In the genomic region with DNA sequence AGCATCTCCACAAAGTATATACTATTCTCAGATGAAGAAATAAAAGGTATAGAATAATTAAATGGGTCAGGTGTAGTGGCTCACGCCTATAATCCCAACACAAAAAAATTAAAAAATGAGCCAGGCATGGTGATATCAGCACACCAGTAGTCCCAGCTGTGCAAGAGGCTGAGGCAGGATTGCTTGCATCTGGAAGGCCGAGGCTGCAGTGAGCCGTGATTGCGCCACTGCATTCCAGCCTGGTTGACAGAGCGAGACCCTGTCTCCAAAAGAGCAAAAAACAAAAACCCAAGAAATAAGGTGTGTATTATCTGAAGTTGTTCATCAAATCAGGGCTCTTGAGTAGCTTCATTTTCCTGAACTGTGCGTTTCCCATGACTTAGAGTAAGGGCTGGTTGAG, we compare ENCODE assay signal across 15 cellular contexts.
"Had no signal": no experiment of that assay in that cellular context is flagged by ENCODE, and none has a peak within 500 bp of the region (broad histone marks: within the 10 kb centered on the region; RNA-seq: fewer than 3 reads in every experiment).

No MANE protein-coding gene starts in this region.

- DNase-seq: activated CD4-positive, alpha-beta T cell treated with anti-CD3 and anti-CD28 coated beads for 36 hours; activated CD8-positive, alpha-beta memory T cell treated with anti-CD3 and anti-CD28 coated beads, Interleukin-2, amount 50 U/mL, for 48 hours; activated CD8-positive, alpha-beta T cell treated with anti-CD3 and anti-CD28 coated beads for 36 hours; activated naive CD4-positive, alpha-beta T cell treated with Interleukin-2 at 50 U/mL for 16 hours; activated naive CD8-positive, alpha-beta T cell treated with anti-CD3 and anti-CD28 coated beads, Interleukin-2, amount 50 U/mL, for 24 hours; gastrocnemius medialis; kidney; retina; T1000; WERI-Rb-1 had no signal

- H3K4me1 ChIP-seq: gastrocnemius medialis, vagina had no signal

- H3K36me3 Mint-ChIP-seq: mesothelial cell of epicardium had no signal

- H3K36me3 ChIP-seq: gastrocnemius medialis, neutrophil, vagina, WERI-Rb-1 had no signal

- ATAC-seq: activated CD4-positive, alpha-beta T cell treated with anti-CD3 and anti-CD28 coated beads for 36 hours; activated CD8-positive, alpha-beta T cell treated with anti-CD3 and anti-CD28 coated beads for 36 hours; activated naive CD8-positive, alpha-beta T cell treated with anti-CD3 and anti-CD28 coated beads, Interleukin-2, amount 50 U/mL, for 24 hours; gastrocnemius medialis had no signal

- H3K27ac Mint-ChIP-seq: activated CD4-positive, alpha-beta T cell treated with anti-CD3 and anti-CD28 coated beads for 36 hours; activated CD8-positive, alpha-beta T cell treated with anti-CD3 and anti-CD28 coated beads for 36 hours; activated naive CD8-positive, alpha-beta T cell treated with anti-CD3 and anti-CD28 coated beads, Interleukin-2, amount 50 U/mL, for 24 hours; mesothelial cell of epicardium had no signal

- H3K4me3 Mint-ChIP-seq: activated CD4-positive, alpha-beta T cell treated with anti-CD3 and anti-CD28 coated beads for 36 hours; activated CD8-positive, alpha-beta T cell treated with anti-CD3 and anti-CD28 coated beads for 36 hours; activated naive CD8-positive, alpha-beta T cell treated with anti-CD3 and anti-CD28 coated beads, Interleukin-2, amount 50 U/mL, for 24 hours; central memory CD8-positive, alpha-beta T cell; mesothelial cell of epicardium had no signal

- H3K4me3 ChIP-seq: gastrocnemius medialis, skin epidermis, vagina had no signal

- H3K9me3 Mint-ChIP-seq: activated CD8-positive, alpha-beta T cell treated with anti-CD3 and anti-CD28 coated beads for 36 hours; mesothelial cell of epicardium had no signal

- H3K27me3 ChIP-seq: gastrocnemius medialis, neutrophil, vagina had no signal

- H3K4me1 Mint-ChIP-seq: activated CD4-positive, alpha-beta T cell treated with anti-CD3 and anti-CD28 coated beads for 36 hours; activated naive CD8-positive, alpha-beta T cell treated with anti-CD3 and anti-CD28 coated beads, Interleukin-2, amount 50 U/mL, for 24 hours; central memory CD8-positive, alpha-beta T cell had no signal

- H3K9me3 ChIP-seq: gastrocnemius medialis, neutrophil, vagina had no signal

- H3K27me3 Mint-ChIP-seq: central memory CD8-positive, alpha-beta T cell had no signal

- H3K27ac ChIP-seq: gastrocnemius medialis, neutrophil, skin epidermis, vagina, WERI-Rb-1 had no signal
